ENCODE assay signal across 2 cellular contexts in the genomic region with DNA sequence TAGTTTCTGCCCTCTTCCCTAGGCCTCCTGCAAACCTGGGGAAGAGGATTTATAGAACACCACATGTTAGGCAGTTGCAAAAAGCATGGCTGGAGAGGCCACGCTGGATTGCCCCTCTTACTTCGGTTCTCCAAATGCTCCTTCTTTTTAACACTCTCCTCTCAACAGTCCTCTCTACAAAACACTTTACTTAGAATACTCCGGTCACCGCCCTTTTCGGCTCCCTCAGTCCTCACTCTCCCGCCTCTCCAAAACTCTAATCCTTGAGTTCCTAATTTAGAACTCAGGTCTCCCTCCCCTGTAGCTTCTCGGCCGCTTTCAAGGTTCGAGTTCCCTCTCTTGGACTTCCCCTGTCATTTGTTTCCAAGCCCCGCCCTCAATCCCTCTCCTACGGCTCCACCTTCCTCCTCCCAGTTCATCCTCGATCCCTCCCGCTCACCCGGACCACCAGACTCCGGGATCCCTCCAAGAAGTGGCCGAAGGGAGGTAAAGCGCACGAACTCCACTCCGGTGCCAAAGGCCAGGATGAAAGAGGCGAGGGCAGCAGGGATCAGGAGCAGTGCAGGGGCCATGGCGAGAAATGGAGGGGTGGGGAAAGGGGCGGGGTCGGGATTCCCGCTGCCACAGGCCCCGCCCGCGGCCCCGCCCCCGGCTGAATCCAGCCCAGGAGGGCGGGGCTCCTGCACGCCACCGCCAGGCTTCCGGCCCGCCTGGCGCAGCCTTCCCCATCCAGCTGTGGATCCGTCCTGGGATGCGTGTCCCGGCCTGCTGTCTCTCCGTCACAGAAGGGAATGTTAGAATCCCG.
TF ChIP-seq lines count a peak whose summit lies in the region.

A gene with protein sequence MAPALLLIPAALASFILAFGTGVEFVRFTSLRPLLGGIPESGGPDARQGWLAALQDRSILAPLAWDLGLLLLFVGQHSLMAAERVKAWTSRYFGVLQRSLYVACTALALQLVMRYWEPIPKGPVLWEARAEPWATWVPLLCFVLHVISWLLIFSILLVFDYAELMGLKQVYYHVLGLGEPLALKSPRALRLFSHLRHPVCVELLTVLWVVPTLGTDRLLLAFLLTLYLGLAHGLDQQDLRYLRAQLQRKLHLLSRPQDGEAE (minus strand): TSS at position 582 of the 805 bp plus-strand sequence. CDS start 10 bp downstream, at position 572.

TF ChIP-seq in Ishikawa, 13 proteins besides CTCF, POLR2A, EP300 and RAD21 (continued from another document):
- TF ChIP-seq CEBPB (IDR thresholded peaks at IDR 0.05) (no peak), NFIC (IDR thresholded peaks at IDR 0.05) (no peak), CREB1 (IDR thresholded peaks at IDR 0.05; ENCODE audit: low read depth) (no peak), TEAD4 (IDR thresholded peaks at IDR 0.05) (no peak), EGR1 (IDR thresholded peaks at IDR 0.05) (no peak), YY1 (IDR thresholded peaks at IDR 0.05; ENCODE audit: low read depth) (0 out of 2 replicates have a peak, but pooled peaks have one; percentile 35), TCF12 (IDR thresholded peaks at IDR 0.05; ENCODE audit: low read depth) (no peak), TAF1 (IDR thresholded peaks at IDR 0.05; ENCODE audit: low read depth) (0 out of 2 replicates have a peak, but pooled peaks have one; percentile 30), ZBTB7A (IDR thresholded peaks at IDR 0.05; ENCODE audit: low read depth) (no peak)
- TF ChIP-seq, protein P1, sequence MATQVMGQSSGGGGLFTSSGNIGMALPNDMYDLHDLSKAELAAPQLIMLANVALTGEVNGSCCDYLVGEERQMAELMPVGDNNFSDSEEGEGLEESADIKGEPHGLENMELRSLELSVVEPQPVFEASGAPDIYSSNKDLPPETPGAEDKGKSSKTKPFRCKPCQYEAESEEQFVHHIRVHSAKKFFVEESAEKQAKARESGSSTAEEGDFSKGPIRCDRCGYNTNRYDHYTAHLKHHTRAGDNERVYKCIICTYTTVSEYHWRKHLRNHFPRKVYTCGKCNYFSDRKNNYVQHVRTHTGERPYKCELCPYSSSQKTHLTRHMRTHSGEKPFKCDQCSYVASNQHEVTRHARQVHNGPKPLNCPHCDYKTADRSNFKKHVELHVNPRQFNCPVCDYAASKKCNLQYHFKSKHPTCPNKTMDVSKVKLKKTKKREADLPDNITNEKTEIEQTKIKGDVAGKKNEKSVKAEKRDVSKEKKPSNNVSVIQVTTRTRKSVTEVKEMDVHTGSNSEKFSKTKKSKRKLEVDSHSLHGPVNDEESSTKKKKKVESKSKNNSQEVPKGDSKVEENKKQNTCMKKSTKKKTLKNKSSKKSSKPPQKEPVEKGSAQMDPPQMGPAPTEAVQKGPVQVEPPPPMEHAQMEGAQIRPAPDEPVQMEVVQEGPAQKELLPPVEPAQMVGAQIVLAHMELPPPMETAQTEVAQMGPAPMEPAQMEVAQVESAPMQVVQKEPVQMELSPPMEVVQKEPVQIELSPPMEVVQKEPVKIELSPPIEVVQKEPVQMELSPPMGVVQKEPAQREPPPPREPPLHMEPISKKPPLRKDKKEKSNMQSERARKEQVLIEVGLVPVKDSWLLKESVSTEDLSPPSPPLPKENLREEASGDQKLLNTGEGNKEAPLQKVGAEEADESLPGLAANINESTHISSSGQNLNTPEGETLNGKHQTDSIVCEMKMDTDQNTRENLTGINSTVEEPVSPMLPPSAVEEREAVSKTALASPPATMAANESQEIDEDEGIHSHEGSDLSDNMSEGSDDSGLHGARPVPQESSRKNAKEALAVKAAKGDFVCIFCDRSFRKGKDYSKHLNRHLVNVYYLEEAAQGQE (IDR thresholded peaks at IDR 0.05; ENCODE audit: low read depth), result no peak
- TF ChIP-seq, protein P2, sequence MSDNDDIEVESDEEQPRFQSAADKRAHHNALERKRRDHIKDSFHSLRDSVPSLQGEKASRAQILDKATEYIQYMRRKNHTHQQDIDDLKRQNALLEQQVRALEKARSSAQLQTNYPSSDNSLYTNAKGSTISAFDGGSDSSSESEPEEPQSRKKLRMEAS (IDR thresholded peaks at IDR 0.05), result peak; percentile 29; the same call in 1 of the 2 replicates
TF ChIP-seq in Ishikawa: peak in this region for 3.

TF ChIP-seq in endothelial cell of umbilical vein, 7 proteins besides CTCF, POLR2A, EP300 and RAD21 (continued from another document):
- no peak for TF ChIP-seq GATA2 (IDR thresholded peaks at IDR 0.05; ENCODE audit: insufficient read depth, insufficient read length, low read depth, low read length)
